8 cellular contexts compared by ENCODE assay signal in the genomic region with DNA sequence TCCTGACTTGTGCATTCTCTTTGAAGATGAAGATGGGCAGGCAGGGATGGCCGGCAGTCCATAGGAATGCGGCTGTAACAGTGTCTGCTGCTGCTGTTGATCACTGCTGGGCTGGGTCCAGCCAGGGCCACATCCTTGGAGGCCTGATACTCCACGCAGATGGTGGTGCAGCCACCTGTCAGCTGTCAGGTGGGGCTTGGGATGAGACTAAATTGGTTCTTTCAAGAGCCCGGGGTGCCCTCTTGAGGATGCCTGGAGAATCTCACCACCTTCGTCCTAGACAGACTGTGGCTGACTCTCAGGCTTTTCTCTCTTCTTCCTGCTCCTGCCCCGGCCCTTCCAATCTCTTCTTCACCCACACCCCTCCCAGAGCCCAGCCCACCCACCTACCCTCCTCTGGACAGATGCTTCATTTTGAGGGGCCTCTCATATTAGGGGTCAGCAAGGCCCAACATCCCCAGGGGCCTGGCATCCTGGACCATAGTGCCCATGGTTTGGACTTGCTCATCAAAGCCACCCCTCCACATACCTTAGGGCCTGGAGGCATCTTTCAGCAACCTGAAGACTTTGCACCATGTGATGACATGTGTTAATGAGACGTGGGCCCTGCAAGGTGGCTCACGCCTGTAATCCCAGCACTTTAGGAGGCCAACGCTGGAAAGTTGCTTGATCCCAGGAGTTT. TPM values are rescaled to one million over a fixed set of nuclear protein-coding genes. Genes with fewer than 3 reads are reported as not detected.
DNase-seq lines count a peak whose midpoint lies in the region; ATAC-seq and TF ChIP-seq lines count a peak whose summit lies in the region.

No MANE protein-coding gene starts in this region.

- H3K9me2 ChIP-seq in hepatocyte (replicated peaks; ENCODE audit: insufficient read depth) = no peaks in the 10 kb centered on the region

- H3K4me1 ChIP-seq in SJCRH30 (no peaks in the 10 kb centered on the region), hepatocyte (ENCODE audit: insufficient read depth) (no peaks in the 10 kb centered on the region)

- TF ChIP-seq CTCF in hepatocyte (IDR thresholded peaks at IDR 0.05; ENCODE audit: poor library complexity) = peak; percentile 64

- no peaks in the 10 kb centered on the region for H3K27me3 ChIP-seq in SJCRH30
- H3K27me3 ChIP-seq in hepatocyte = peaks cover 6% of the 10 kb centered on the region

- no peaks in the 10 kb centered on the region for H4K20me1 ChIP-seq in hepatocyte (ENCODE audit: insufficient read depth, poor library complexity, severe bottlenecking)

- H2AFZ ChIP-seq in hepatocyte = no peak overlapping the region

- H3K4me3 ChIP-seq in SJCRH30 = no peak overlapping the region
- H3K4me3 ChIP-seq in hepatocyte = no peak overlapping the region

- 34% methylated on average over 9 of the region's 9 CpGs for WGBS in hepatocyte (ENCODE audit: low lambda C conversion rate, missing lambda C conversion rate)

- H3K27ac ChIP-seq in SJCRH30 (no peak overlapping the region), hepatocyte (no peak overlapping the region)

- H3K36me3 Mint-ChIP-seq in activated naive CD4-positive, alpha-beta T cell treated with anti-CD3 and anti-CD28 coated beads, Interleukin-2, amount 50 U/mL, for 72 hours = no peaks in the 10 kb centered on the region

- H3K9me3 ChIP-seq in SJCRH30 (replicated peaks) (no peaks in the 10 kb centered on the region), hepatocyte (ENCODE audit: low read depth) (no peaks in the 10 kb centered on the region)

- H3K4me2 ChIP-seq in hepatocyte = no peak overlapping the region

- H3K36me3 ChIP-seq in SJCRH30 = no peaks in the 10 kb centered on the region
- H3K36me3 ChIP-seq in hepatocyte (replicated peaks; ENCODE audit: insufficient read depth, low read depth) = no peaks in the 10 kb centered on the region

- H3K27ac Mint-ChIP-seq in activated naive CD4-positive, alpha-beta T cell treated with anti-CD3 and anti-CD28 coated beads, Interleukin-2, amount 50 U/mL, for 72 hours = no peak overlapping the region

- H3K79me2 ChIP-seq in hepatocyte = no peaks in the 10 kb centered on the region

- H3K9me3 Mint-ChIP-seq in activated naive CD4-positive, alpha-beta T cell treated with anti-CD3 and anti-CD28 coated beads, Interleukin-2, amount 50 U/mL, for 72 hours = no peaks in the 10 kb centered on the region

- peak; percentile 89 to 94 for ATAC-seq in activated naive CD4-positive, alpha-beta T cell treated with anti-CD3 and anti-CD28 coated beads, Interleukin-2, amount 50 U/mL, for 72 hours
- ATAC-seq in HG03280 (IDR thresholded peaks at IDR 0.05; ENCODE audit: unreplicated experiment) = no peak
- no peak for ATAC-seq in HG03571 (IDR thresholded peaks at IDR 0.05; ENCODE audit: unreplicated experiment)

- DNase-seq in ELF-1 (ENCODE audit: low read depth, low spot score) (peak; percentile 67), M059J (ENCODE audit: low read depth) (peak; percentile 57), SJCRH30 (peak; percentile 83 to 89), hepatocyte (ENCODE audit: low spot score) (peak; percentile 83)
- DNase-seq in activated naive CD4-positive, alpha-beta T cell treated with anti-CD3 and anti-CD28 coated beads, Interleukin-2, amount 50 U/mL, for 72 hours (ENCODE audit: low spot score in 2 of 2) = peak in 1 of 2 donors; percentile 63
- peak; percentile 38 to 58 (median 47) for DNase-seq in stimulated activated CD4-positive, alpha-beta T cell treated with anti-CD3 and anti-CD28 coated beads, Interleukin-12 subunit alpha, Interleukin-12 subunit beta, amount 100 ng/mL, for 48 hours (ENCODE audit: low read depth in 2 of 3, low spot score in 1 of 3)

RNA-seq across cellular contexts. Expression of a gene that starts 19.1 kb away (rescaled TPM):
- 3.5 and 5.1 TPM in 2 replicates for total RNA-seq in M059J (2014; rRNA removed; shearing (Covaris generic))
- total RNA-seq in SJCRH30 (2014; rRNA removed; shearing (Covaris generic)) = 8.3 and 10.5 TPM in 2 replicates
- total RNA-seq in activated naive CD4-positive, alpha-beta T cell treated with anti-CD3 and anti-CD28 coated beads, Interleukin-2, amount 50 U/mL, for 72 hours = 10 to 100 TPM; 23.7 to 29.9 TPM
- 3.9 and 6.2 TPM in 2 replicates for total RNA-seq in hepatocyte
- 9.3 and 9.8 TPM in 2 replicates for polyA plus RNA-seq in hepatocyte

RNA-seq across cellular contexts. Expression of a gene that starts 28.9 kb away (rescaled TPM):
- 39.9 and 41.5 TPM in 2 replicates for total RNA-seq in M059J (2014; rRNA removed; shearing (Covaris generic))
- total RNA-seq in SJCRH30 (2014; rRNA removed; shearing (Covaris generic)) = 45.1 and 46.7 TPM in 2 replicates
- total RNA-seq in activated naive CD4-positive, alpha-beta T cell treated with anti-CD3 and anti-CD28 coated beads, Interleukin-2, amount 50 U/mL, for 72 hours = 10 to 100 TPM; 68.7 to 84.1 TPM
- total RNA-seq in hepatocyte = 30.7 and 38.2 TPM in 2 replicates
- 33.7 and 34.7 TPM in 2 replicates for polyA plus RNA-seq in hepatocyte

RNA-seq across cellular contexts. Expression of a gene that starts 29.0 kb away (rescaled TPM):
- 0.12 TPM in 1 of 2 replicates, not detected in the other for total RNA-seq in M059J (2014; rRNA removed; shearing (Covaris generic))
- 0.18 and 0.34 TPM in 2 replicates for total RNA-seq in SJCRH30 (2014; rRNA removed; shearing (Covaris generic))
- under 1 TPM; 0.46 to 0.60 TPM for total RNA-seq in activated naive CD4-positive, alpha-beta T cell treated with anti-CD3 and anti-CD28 coated beads, Interleukin-2, amount 50 U/mL, for 72 hours
- not detected in 2 replicates for total RNA-seq in hepatocyte
- polyA plus RNA-seq in hepatocyte = 0.78 and 0.83 TPM in 2 replicates

RNA-seq across cellular contexts. Expression of a gene that starts 38.6 kb away (rescaled TPM):
- total RNA-seq in M059J (2014; rRNA removed; shearing (Covaris generic)) = 19.3 and 24.0 TPM in 2 replicates
- total RNA-seq in SJCRH30 (2014; rRNA removed; shearing (Covaris generic)) = 8.0 and 12.9 TPM in 2 replicates
- 10 to 100 TPM; 30.9 to 34.8 TPM for total RNA-seq in activated naive CD4-positive, alpha-beta T cell treated with anti-CD3 and anti-CD28 coated beads, Interleukin-2, amount 50 U/mL, for 72 hours
- total RNA-seq in hepatocyte = 20.4 and 35.3 TPM in 2 replicates
- 59.8 and 79.0 TPM in 2 replicates for polyA plus RNA-seq in hepatocyte

RNA-seq across cellular contexts. Expression of a gene that starts 48.5 kb away (rescaled TPM):
- 0.79 and 1.5 TPM in 2 replicates for total RNA-seq in M059J (2014; rRNA removed; shearing (Covaris generic))
- not detected in 2 replicates for total RNA-seq in SJCRH30 (2014; rRNA removed; shearing (Covaris generic))
- under 1 TPM; 0.16 to 0.23 TPM for total RNA-seq in activated naive CD4-positive, alpha-beta T cell treated with anti-CD3 and anti-CD28 coated beads, Interleukin-2, amount 50 U/mL, for 72 hours
- total RNA-seq in hepatocyte = 0.80 and 1.3 TPM in 2 replicates
- polyA plus RNA-seq in hepatocyte = 1.3 and 1.7 TPM in 2 replicates

Comparison
In these comparisons a context has a peak if more than half of its experiments do, and no peak if none do; other contexts are left out.
1. ATAC-seq: peak in activated naive CD4-positive, alpha-beta T cell treated with anti-CD3 and anti-CD28 coated beads, Interleukin-2, amount 50 U/mL, for 72 hours (2 of 2); none in HG03280 (single experiment) and HG03571 (single experiment).